In the genomic region with DNA sequence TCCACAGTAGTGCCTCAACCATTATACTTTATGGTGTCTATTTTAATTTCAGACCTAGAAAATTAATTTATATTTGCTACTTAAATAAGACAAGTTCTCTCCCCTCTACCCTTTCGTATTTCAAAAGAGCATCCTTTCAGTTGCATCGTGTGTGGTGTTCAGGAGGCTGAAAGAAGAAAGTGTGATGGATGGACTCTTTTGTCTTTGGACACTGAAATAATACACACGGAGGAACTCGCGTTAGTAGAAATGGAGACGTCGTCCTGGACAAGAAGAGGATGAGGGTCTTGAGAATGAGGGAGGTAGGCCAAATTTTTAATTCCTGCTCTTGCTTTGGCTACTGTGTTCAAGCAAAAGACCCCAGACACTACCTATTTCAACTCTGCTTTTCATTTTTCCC, we compare ENCODE assay signal across 8 cellular contexts. TPM values are rescaled to one million over a fixed set of nuclear protein-coding genes. Genes with fewer than 3 reads are reported as not detected.
A peak's percentile ranks its signal among the peaks of the same experiment; 100 is the strongest.
DNase-seq lines count a peak whose midpoint lies in the region; ATAC-seq and TF ChIP-seq lines count a peak whose summit lies in the region.

No MANE protein-coding gene starts in this region.

- no peak for ATAC-seq in GM19324 (IDR thresholded peaks at IDR 0.05; ENCODE audit: low FRiP score, unreplicated experiment)
- no peak for ATAC-seq in GM21367 (IDR thresholded peaks at IDR 0.05; ENCODE audit: unreplicated experiment)

- peak overlapping the region; percentile 67 for H3K4me3 ChIP-seq in suprapubic skin

- H3K36me3 Mint-ChIP-seq in T-helper 2 cell treated with Interferon-gamma antibody and Interleukin-4, amounts not matched to agents 5 μg/mL and 100 μg/mL, for 36 hours (ENCODE audit: low read depth) = peaks cover 28% of the 10 kb centered on the region
- H3K36me3 Mint-ChIP-seq in activated CD4-positive, alpha-beta memory T cell treated with anti-CD3 and anti-CD28 coated beads for 36 hours = peaks cover 20% of the 10 kb centered on the region
- peaks cover 0 to 4% (median 0%) of the 10 kb centered on the region in 3 donors for H3K36me3 Mint-ChIP-seq in immature natural killer cell

- H3K27me3 Mint-ChIP-seq in T-helper 2 cell treated with Interferon-gamma antibody and Interleukin-4, amounts not matched to agents 5 μg/mL and 100 μg/mL, for 36 hours (ENCODE audit: low read depth) = peaks cover 5% of the 10 kb centered on the region
- H3K27me3 Mint-ChIP-seq in activated CD4-positive, alpha-beta memory T cell treated with anti-CD3 and anti-CD28 coated beads for 36 hours = no peaks in the 10 kb centered on the region
- peaks cover 0 to 2% (median 0%) of the 10 kb centered on the region in 3 donors for H3K27me3 Mint-ChIP-seq in immature natural killer cell (ENCODE audit: low read depth in 3 of 3)

- 42% methylated on average over 7 of the region's 7 CpGs for WGBS in suprapubic skin

- TF ChIP-seq CTCF in suprapubic skin (IDR thresholded peaks at IDR 0.05) = no peak

- H3K9me3 ChIP-seq in suprapubic skin = no peaks in the 10 kb centered on the region

- no peaks in the 10 kb centered on the region for H3K36me3 ChIP-seq in suprapubic skin

- DNase-seq in T-helper 2 cell treated with Interferon-gamma antibody and Interleukin-4, amounts not matched to agents 5 μg/mL and 100 μg/mL, for 36 hours (ENCODE audit: low spot score) = no peak
- no peak for DNase-seq in T-helper 2 cell
- no peak for DNase-seq in activated CD4-positive, alpha-beta memory T cell treated with anti-CD3 and anti-CD28 coated beads for 36 hours
- no peak for DNase-seq in immature natural killer cell
- DNase-seq in suprapubic skin (ENCODE audit: low spot score in 2 of 2) = no peak
- DNase-seq in NCI-H345 (lab: John Stamatoyannopoulos, UW) = no peak

- intact Hi-C loops in activated CD4-positive, alpha-beta memory T cell treated with anti-CD3 and anti-CD28 coated beads for 36 hours (cut with micrococcal nuclease) = loop anchor here (5.0 to 10.0 kb wide), 3 partner anchors 279 to 359 kb away; partner anchors contain the start of genes ALKBH1, CIPC and SLIRP

- no peak for TF ChIP-seq EP300 in suprapubic skin (IDR thresholded peaks at IDR 0.05)

- no peaks in the 10 kb centered on the region for H3K27me3 ChIP-seq in suprapubic skin

- peak overlapping the region; percentile 90 for H3K4me3 Mint-ChIP-seq in T-helper 2 cell treated with Interferon-gamma antibody and Interleukin-4, amounts not matched to agents 5 μg/mL and 100 μg/mL, for 36 hours
- peak overlapping the region; percentile 92 for H3K4me3 Mint-ChIP-seq in activated CD4-positive, alpha-beta memory T cell treated with anti-CD3 and anti-CD28 coated beads for 36 hours
- peak overlapping the region; percentile 86 to 94 (median 88) for H3K4me3 Mint-ChIP-seq in immature natural killer cell

- H3K27ac ChIP-seq in suprapubic skin = no peak overlapping the region

- CTCF ChIA-PET in activated CD4-positive, alpha-beta memory T cell treated with anti-CD3 and anti-CD28 coated beads for 36 hours (lab: Charles Lee) = no interaction called here

- TF ChIP-seq POLR2A in suprapubic skin (IDR thresholded peaks at IDR 0.05) = no peak

- peaks cover 33% of the 10 kb centered on the region for H3K4me1 Mint-ChIP-seq in T-helper 2 cell treated with Interferon-gamma antibody and Interleukin-4, amounts not matched to agents 5 μg/mL and 100 μg/mL, for 36 hours (ENCODE audit: low read depth)
- H3K4me1 Mint-ChIP-seq in activated CD4-positive, alpha-beta memory T cell treated with anti-CD3 and anti-CD28 coated beads for 36 hours (ENCODE audit: low read depth) = peaks cover 43% of the 10 kb centered on the region
- H3K4me1 Mint-ChIP-seq in immature natural killer cell = peaks cover 24 to 27% of the 10 kb centered on the region in 2 donors

- POLR2A ChIA-PET in activated CD4-positive, alpha-beta memory T cell treated with anti-CD3 and anti-CD28 coated beads for 36 hours (lab: Charles Lee) = interaction anchor here (1.7 to 1.8 kb wide), 2 partner anchors 55 to 82 kb away, joined by 10 to 14 read pairs; partner anchors contain the start of genes AHSA1, GSTZ1, POMT2 and VIPAS39

- H3K27ac Mint-ChIP-seq in T-helper 2 cell treated with Interferon-gamma antibody and Interleukin-4, amounts not matched to agents 5 μg/mL and 100 μg/mL, for 36 hours = peak overlapping the region; percentile 91
- H3K27ac Mint-ChIP-seq in activated CD4-positive, alpha-beta memory T cell treated with anti-CD3 and anti-CD28 coated beads for 36 hours = peak overlapping the region; percentile 82
- H3K27ac Mint-ChIP-seq in immature natural killer cell = peak overlapping the region in 5 of 6 donors; percentile 83 to 92 (median 91)

- H3K9me3 Mint-ChIP-seq in T-helper 2 cell treated with Interferon-gamma antibody and Interleukin-4, amounts not matched to agents 5 μg/mL and 100 μg/mL, for 36 hours = peaks cover 4% of the 10 kb centered on the region
- H3K9me3 Mint-ChIP-seq in activated CD4-positive, alpha-beta memory T cell treated with anti-CD3 and anti-CD28 coated beads for 36 hours = no peaks in the 10 kb centered on the region
- H3K9me3 Mint-ChIP-seq in immature natural killer cell = no peaks in the 10 kb centered on the region

- H3K4me1 ChIP-seq in suprapubic skin = peaks cover 16% of the 10 kb centered on the region

RNA-seq across cellular contexts. Expression of gene TMED8, which starts 0.9 kb away (rescaled TPM):
- total RNA-seq in activated CD4-positive, alpha-beta memory T cell treated with anti-CD3 and anti-CD28 coated beads for 36 hours = 10 to 100 TPM; 26.9 to 27.8 TPM
- polyA plus RNA-seq in immature natural killer cell = 1 to 10 TPM; 2.4 to 4.6 (median 2.6) TPM
- total RNA-seq in suprapubic skin = 10 to 100 TPM in 1 of 4 donors, 1 to 10 TPM in 3; 5.3 to 11.2 (median 7.9) TPM

RNA-seq across cellular contexts. Expression of gene SAMD15, which starts 1.2 kb away (rescaled TPM):
- under 1 TPM in 1 of 2 experiments, not detected in 1; 0.38 TPM for total RNA-seq in activated CD4-positive, alpha-beta memory T cell treated with anti-CD3 and anti-CD28 coated beads for 36 hours
- polyA plus RNA-seq in immature natural killer cell = under 1 TPM in 1 of 3 donors, not detected in 2; 0.40 TPM
- total RNA-seq in suprapubic skin = under 1 TPM in 1 of 4 donors, not detected in 3; 0.93 TPM

RNA-seq across cellular contexts. Expression of gene NOXRED1, which starts 47.4 kb away (rescaled TPM):
- total RNA-seq in activated CD4-positive, alpha-beta memory T cell treated with anti-CD3 and anti-CD28 coated beads for 36 hours = under 1 TPM; 0.59 to 0.65 TPM
- polyA plus RNA-seq in immature natural killer cell = not detected
- total RNA-seq in suprapubic skin = under 1 TPM in 3 of 4 donors, not detected in 1; 0.38 to 0.47 (median 0.40) TPM

RNA-seq across cellular contexts. Expression of gene GSTZ1, which starts 55.1 kb away (rescaled TPM):
- total RNA-seq in activated CD4-positive, alpha-beta memory T cell treated with anti-CD3 and anti-CD28 coated beads for 36 hours = 10 to 100 TPM; 23.1 to 24.4 TPM
- polyA plus RNA-seq in immature natural killer cell = 1 to 10 TPM; 5.2 to 5.9 (median 5.6) TPM
- 10 to 100 TPM; 26.1 to 41.1 (median 31.6) TPM for total RNA-seq in suprapubic skin

RNA-seq across cellular contexts. Expression of gene POMT2, which starts 55.3 kb away (rescaled TPM):
- 10 to 100 TPM; 12.9 to 13.1 TPM for total RNA-seq in activated CD4-positive, alpha-beta memory T cell treated with anti-CD3 and anti-CD28 coated beads for 36 hours
- polyA plus RNA-seq in immature natural killer cell = 1 to 10 TPM in 2 of 3 donors, under 1 TPM in 1; 0.36 to 3.1 (median 1.0) TPM
- total RNA-seq in suprapubic skin = 10 to 100 TPM; 16.3 to 72.0 (median 19.4) TPM
